In the genomic region with DNA sequence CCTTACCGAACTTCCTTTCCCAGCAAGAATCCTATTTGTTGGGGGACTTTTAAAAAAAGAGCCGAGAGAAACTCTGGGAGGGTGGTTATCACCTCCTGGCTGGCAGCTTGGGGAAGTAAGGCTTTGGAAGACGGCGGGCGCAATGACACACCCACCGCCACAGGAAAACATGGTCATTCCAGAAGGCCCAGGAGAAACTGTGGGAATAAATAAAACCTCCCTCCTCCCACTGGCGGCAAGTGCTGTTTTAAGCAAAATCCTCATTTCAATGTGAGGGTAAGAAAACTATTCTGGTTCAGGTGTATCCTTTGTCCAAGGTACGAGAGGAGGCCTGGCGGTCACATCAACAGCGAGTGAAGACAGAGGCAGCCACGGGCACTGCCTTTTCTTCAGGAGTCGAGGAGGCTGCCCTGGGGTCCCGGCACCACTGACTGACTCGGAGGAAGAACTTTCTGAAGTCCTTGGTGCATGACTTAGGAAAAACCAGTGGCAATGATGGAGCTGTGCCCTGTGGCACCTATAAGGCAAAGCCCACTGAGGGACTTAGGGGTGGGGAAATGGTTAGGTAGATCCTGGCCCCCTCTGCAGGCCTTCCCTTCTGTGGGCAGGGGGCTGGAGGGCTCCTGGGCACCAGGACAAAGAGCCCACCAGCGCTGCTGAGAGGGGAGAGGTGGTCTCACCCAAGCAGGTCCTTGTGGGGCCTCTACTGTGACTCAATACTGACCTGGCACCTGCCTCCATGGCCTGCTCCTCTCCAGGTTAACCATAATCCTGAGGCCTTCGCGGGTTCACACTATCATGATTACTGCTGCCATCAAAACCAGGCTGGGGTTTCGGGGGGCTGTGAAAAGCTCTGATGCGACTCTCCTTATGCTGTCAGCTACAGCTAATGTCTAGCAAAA, we compare ENCODE assay signal across 9 cellular contexts. TPM values are rescaled to one million over a fixed set of nuclear protein-coding genes. Genes with fewer than 3 reads are reported as not detected.
DNase-seq lines count a peak whose midpoint lies in the region; ATAC-seq and TF ChIP-seq lines count a peak whose summit lies in the region.
"Had no signal": no experiment of that assay in that cellular context is flagged by ENCODE, and none has a peak within 500 bp of the region (broad histone marks: within the 10 kb centered on the region; RNA-seq: fewer than 3 reads in every experiment).

No MANE protein-coding gene starts in this region.

- H3K9me3 ChIP-seq in mucosa of descending colon = no peaks in the 10 kb centered on the region
- no peaks in the 10 kb centered on the region for H3K9me3 ChIP-seq in tibial artery
- H3K9me3 ChIP-seq: BE2C had no signal

- peak overlapping the region; percentile 83 to 94 for H3K27ac ChIP-seq in tibial artery

- H3K27me3 ChIP-seq in tibial artery = no peaks in the 10 kb centered on the region
- H3K27me3 ChIP-seq: BE2C had no signal

- no peak for TF ChIP-seq CTCF in brain (conservative IDR thresholded peaks at IDR 0.05)
- TF ChIP-seq CTCF in mucosa of descending colon (IDR thresholded peaks at IDR 0.05) = no peak
- TF ChIP-seq CTCF in tibial artery (IDR thresholded peaks at IDR 0.05) = no peak

- peaks cover 94% of the 10 kb centered on the region for H3K4me1 Mint-ChIP-seq in brain

- H3K36me3 ChIP-seq in mucosa of descending colon (ENCODE audit: low read depth) (peaks cover 6% of the 10 kb centered on the region), tibial artery (peaks cover 10 to 19% (median 11%) of the 10 kb centered on the region in 3 donors)

- peak; percentile 67 for DNase-seq in activated CD8-positive, alpha-beta memory T cell treated with anti-CD3 and anti-CD28 coated beads for 24 hours
- no peak for DNase-seq in activated CD8-positive, alpha-beta memory T cell treated with anti-CD3 and anti-CD28 coated beads, Interleukin-2, amount 50 U/mL, for 4 hours
- DNase-seq in mucosa of descending colon = peak in 2 of 3 donors; percentile 15 to 34
- DNase-seq in tibial artery = no peak
- no peak for DNase-seq in germinal center (ENCODE audit: low spot score)

- H3K27me3 Mint-ChIP-seq in brain = no peaks in the 10 kb centered on the region

- H3K4me1 ChIP-seq in mucosa of descending colon (ENCODE audit: low read depth) (peaks cover 42% of the 10 kb centered on the region), tibial artery (peaks cover 11 to 89% (median 83%) of the 10 kb centered on the region in 4 donors)

- intact Hi-C loops in mucosa of descending colon (cut with DNase I, micrococcal nuclease) = loop anchor here (10.0 kb wide), 3 partner anchors 99 to 209 kb away; a partner anchor contains a TSS
- intact Hi-C loops in tibial artery (cut with DNase I; ENCODE audit: low total_unique reads) = no loop called here

- H3K4me3 ChIP-seq in mucosa of descending colon = no peak overlapping the region
- H3K4me3 ChIP-seq in tibial artery = no peak overlapping the region

- no peaks in the 10 kb centered on the region for H3K9me3 Mint-ChIP-seq in brain

- H3K36me3 Mint-ChIP-seq in brain = peaks cover 8% of the 10 kb centered on the region

- H3K27ac Mint-ChIP-seq in brain = peak overlapping the region; percentile 95 to 100 (median 98)

- H3K4me3 Mint-ChIP-seq in brain = peak overlapping the region; percentile 41 to 81 (median 76)

- no peak for ATAC-seq in mucosa of descending colon
- no peak for ATAC-seq in HG03139 (IDR thresholded peaks at IDR 0.05; ENCODE audit: unreplicated experiment)
- no peak for ATAC-seq in HG03095 (IDR thresholded peaks at IDR 0.05; ENCODE audit: unreplicated experiment)

RNA-seq across cellular contexts. Expression of a gene that starts 21.4 kb away (rescaled TPM):
- 29.3 TPM for polyA plus RNA-seq in brain (ENCODE audit: insufficient read depth, low read depth, low replicate concordance)
- 10 to 100 TPM; 37.0 to 38.9 (median 37.7) TPM for total RNA-seq in mucosa of descending colon

RNA-seq across cellular contexts. Expression of a gene that starts 59.6 kb away (rescaled TPM):
- polyA plus RNA-seq in brain (ENCODE audit: insufficient read depth, low read depth, low replicate concordance) = 121 TPM
- total RNA-seq in mucosa of descending colon = 100 to 1,000 TPM in 1 of 3 donors, 10 to 100 TPM in 2; 32.9 to 142 (median 49.6) TPM

Comparison
In these comparisons a context has a peak if more than half of its experiments do, and no peak if none do; other contexts are left out.
1. DNase-seq: peak in activated CD8-positive, alpha-beta memory T cell treated with anti-CD3 and anti-CD28 coated beads for 24 hours (single experiment) and mucosa of descending colon (2 of 3); none in activated CD8-positive, alpha-beta memory T cell treated with anti-CD3 and anti-CD28 coated beads, Interleukin-2, amount 50 U/mL, for 4 hours (single experiment), tibial artery (0 of 2) and germinal center (single experiment).